ENCODE assay signal across 24 cellular contexts in genomic region chr21:25054689-25055088, GRCh38.
"Had no signal": no experiment of that assay in that cellular context is flagged by ENCODE, and none has a peak within 500 bp of the region (broad histone marks: within the 10 kb centered on the region; RNA-seq: fewer than 3 reads in every experiment).

No MANE protein-coding gene starts in this region.

- DNase-seq: activated CD4-positive, alpha-beta T cell treated with anti-CD3 and anti-CD28 coated beads for 36 hours; activated CD4-positive, alpha-beta T cell treated with anti-CD3 and anti-CD28 coated beads, Interleukin-2, amount 50 U/mL, for 48 hours; activated naive CD4-positive, alpha-beta T cell treated with anti-CD3 and anti-CD28 coated beads for 36 hours; activated naive CD8-positive, alpha-beta T cell treated with anti-CD3 and anti-CD28 coated beads, Interleukin-2, amount 10 ng/mL, durations not matched to agents 7 days and 5 days; activated T-cell treated with anti-CD3 and anti-CD28 coated beads, Interleukin-2, amount 50 U/mL, for 48 hours; amniotic stem cell; dorsolateral prefrontal cortex; effector memory CD8-positive, alpha-beta T cell; head of caudate nucleus; hypothalamus; left ventricle myocardium superior; mammary epithelial cell; retina; sigmoid colon; stimulated activated CD4-positive, alpha-beta T cell treated with anti-CD3 and anti-CD28 coated beads, Interleukin-15, amount 100 ng/mL, for 24 hours; testis; trophoblast cell; uterus had no signal

- H3K36me3 Mint-ChIP-seq: activated naive CD8-positive, alpha-beta T cell treated with anti-CD3 and anti-CD28 coated beads, Interleukin-2, amount 10 ng/mL, durations not matched to agents 7 days and 5 days; mesothelial cell of epicardium; stimulated activated memory B cell treated with anti-CD40 and anti-IgM and Interleukin-4, amounts not matched to agents 10 μg/mL and 1 μg/mL and 100 μg/mL, for 72 hours had no signal

- H3K27ac Mint-ChIP-seq: activated CD4-positive, alpha-beta T cell treated with anti-CD3 and anti-CD28 coated beads for 36 hours; activated naive CD4-positive, alpha-beta T cell treated with anti-CD3 and anti-CD28 coated beads for 36 hours; activated naive CD8-positive, alpha-beta T cell treated with anti-CD3 and anti-CD28 coated beads, Interleukin-2, amount 10 ng/mL, durations not matched to agents 7 days and 5 days; effector memory CD8-positive, alpha-beta T cell; mesothelial cell of epicardium; natural killer cell treated with Interleukin-12 subunit alpha and Interleukin-12 subunit beta and Interleukin-15 and Interleukin-18, amount 100 ng/mL, for 72 hours; progenitor cell of endocrine pancreas; stimulated activated memory B cell treated with anti-CD40 and anti-IgM and Interleukin-4, amounts not matched to agents 10 μg/mL and 1 μg/mL and 100 μg/mL, for 72 hours; WTC11 had no signal

- ATAC-seq: activated CD4-positive, alpha-beta T cell treated with anti-CD3 and anti-CD28 coated beads for 36 hours; effector memory CD8-positive, alpha-beta T cell; left ventricle myocardium superior; natural killer cell treated with Interleukin-12 subunit alpha and Interleukin-12 subunit beta and Interleukin-15 and Interleukin-18, amount 100 ng/mL, for 72 hours; stimulated activated memory B cell treated with anti-CD40 and anti-IgM and Interleukin-4, amounts not matched to agents 10 μg/mL and 1 μg/mL and 100 μg/mL, for 72 hours; WTC11 had no signal

- H3K4me1 Mint-ChIP-seq: activated CD4-positive, alpha-beta T cell treated with anti-CD3 and anti-CD28 coated beads for 36 hours; activated naive CD8-positive, alpha-beta T cell treated with anti-CD3 and anti-CD28 coated beads, Interleukin-2, amount 10 ng/mL, durations not matched to agents 7 days and 5 days; central memory CD8-positive, alpha-beta T cell; mesothelial cell of epicardium; WTC11 had no signal

- H3K27me3 Mint-ChIP-seq: activated CD4-positive, alpha-beta T cell treated with anti-CD3 and anti-CD28 coated beads for 36 hours; activated naive CD8-positive, alpha-beta T cell treated with anti-CD3 and anti-CD28 coated beads, Interleukin-2, amount 10 ng/mL, durations not matched to agents 7 days and 5 days; central memory CD8-positive, alpha-beta T cell; effector memory CD8-positive, alpha-beta T cell; natural killer cell treated with Interleukin-12 subunit alpha and Interleukin-12 subunit beta and Interleukin-15 and Interleukin-18, amount 100 ng/mL, for 72 hours; progenitor cell of endocrine pancreas; stimulated activated memory B cell treated with anti-CD40 and anti-IgM and Interleukin-4, amounts not matched to agents 10 μg/mL and 1 μg/mL and 100 μg/mL, for 72 hours had no signal

- H3K4me3 Mint-ChIP-seq: activated CD4-positive, alpha-beta T cell treated with anti-CD3 and anti-CD28 coated beads for 36 hours; activated naive CD4-positive, alpha-beta T cell treated with anti-CD3 and anti-CD28 coated beads for 36 hours; activated naive CD8-positive, alpha-beta T cell treated with anti-CD3 and anti-CD28 coated beads, Interleukin-2, amount 10 ng/mL, durations not matched to agents 7 days and 5 days; central memory CD8-positive, alpha-beta T cell; effector memory CD8-positive, alpha-beta T cell; mesothelial cell of epicardium; natural killer cell treated with Interleukin-12 subunit alpha and Interleukin-12 subunit beta and Interleukin-15 and Interleukin-18, amount 100 ng/mL, for 72 hours; stimulated activated memory B cell treated with anti-CD40 and anti-IgM and Interleukin-4, amounts not matched to agents 10 μg/mL and 1 μg/mL and 100 μg/mL, for 72 hours; WTC11 had no signal
